Comparison of ENCODE assay signal across 8 cellular contexts in genomic region chr3:58306662-58307286, GRCh38. TPM values are rescaled to one million over a fixed set of nuclear protein-coding genes. Genes with fewer than 3 reads are reported as not detected.
DNase-seq lines count a peak whose midpoint lies in the region; ATAC-seq and TF ChIP-seq lines count a peak whose summit lies in the region.

No MANE protein-coding gene starts in this region.

- H3K27me3 ChIP-seq in dorsolateral prefrontal cortex, result no peaks in the 10 kb centered on the region

- intact Hi-C loops in dorsolateral prefrontal cortex (cut with DNase I), result loop anchor here (1.0 to 5.0 kb wide), 6 partner anchors 26 to 326 kb away; partner anchors contain the start of genes KCTD6 (in 2 of the 2) and PXK (in 1 of the 2)

- DNase-seq in NCI-H748 (lab: John Stamatoyannopoulos, UW; ENCODE audit: unreplicated experiment), result peak; percentile 36
- no peak for DNase-seq in NCI-H748 treated with DMSO at 0.1 percent for 48 hours (lab: John Stamatoyannopoulos, UW)
- DNase-seq in UCSD-AML1 (lab: John Stamatoyannopoulos, UW; ENCODE audit: unreplicated experiment), result peak; percentile 28
- peak in 4 of 10 donors; percentile 24 to 54 (median 46) for DNase-seq in dorsolateral prefrontal cortex
- peak; percentile 55 for DNase-seq in lung microvascular endothelial cell (ENCODE audit: low read depth in 2 of 2)
- peak; percentile 20 for DNase-seq in superior temporal gyrus (ENCODE audit: extremely low spot score)
- no peak for DNase-seq in NCI-H1048 (lab: John Stamatoyannopoulos, UW)

- peak; percentile 12 for ATAC-seq in HG03378 (IDR thresholded peaks at IDR 0.05; ENCODE audit: unreplicated experiment)

- H3K4me3 ChIP-seq in dorsolateral prefrontal cortex, result peak overlapping the region; percentile 59 to 98 (median 86)

- peak overlapping the region; percentile 83 to 100 (median 99) for H3K27ac ChIP-seq in dorsolateral prefrontal cortex

- no peak for TF ChIP-seq CTCF in dorsolateral prefrontal cortex (IDR thresholded peaks at IDR 0.05 in 54 of 56, conservative IDR thresholded peaks at IDR 0.05 in 2 of 56; ENCODE audit: low read depth in 1 of 56, partially characterized antibody in 56 of 56)

RNA-seq across cellular contexts. Expression of gene HTD2, which starts 0.5 kb away (rescaled TPM):
- 10 to 100 TPM in 85 of 120 experiments, 1 to 10 TPM in 35; 5.0 to 23.1 (median 11.3) TPM for total RNA-seq in dorsolateral prefrontal cortex
- 4.4 and 5.6 TPM in 2 replicates for total RNA-seq in lung microvascular endothelial cell

RNA-seq across cellular contexts. Expression of gene RPP14, which starts 0.7 kb away (rescaled TPM):
- total RNA-seq in dorsolateral prefrontal cortex (10 to 100 TPM; 10.7 to 30.0 (median 19.1) TPM), lung microvascular endothelial cell (11.8 and 12.3 TPM in 2 replicates)

RNA-seq across cellular contexts. Expression of gene PXK, which starts 25.9 kb away (rescaled TPM):
- total RNA-seq in dorsolateral prefrontal cortex (100 to 1,000 TPM in 86 of 120 experiments, 10 to 100 TPM in 34; 55.2 to 497 (median 130) TPM), lung microvascular endothelial cell (13.7 and 16.1 TPM in 2 replicates)

Comparison
In these comparisons a context has a peak if more than half of its experiments do, and no peak if none do; other contexts are left out.
1. DNase-seq: peak in NCI-H748 (single experiment), UCSD-AML1 (single experiment), lung microvascular endothelial cell (2 of 2) and superior temporal gyrus (single experiment); none in NCI-H748 treated with DMSO at 0.1 percent for 48 hours (single experiment) and NCI-H1048 (single experiment).